8 cellular contexts compared by ENCODE assay signal in genomic region chr17:29590261-29590978, GRCh38. TPM values are rescaled to one million over a fixed set of nuclear protein-coding genes. Genes with fewer than 3 reads are reported as not detected.
A peak's percentile ranks its signal among the peaks of the same experiment; 100 is the strongest.
DNase-seq lines count a peak whose midpoint lies in the region; ATAC-seq and TF ChIP-seq lines count a peak whose summit lies in the region.

No MANE protein-coding gene starts in this region.

- DNase-seq in BE2C (no peak), HT1080 (ENCODE audit: low read depth) (peak; percentile 66), WTC11 (ENCODE audit: low spot score) (no peak), fibroblast of mammary gland (ENCODE audit: low read depth) (peak; percentile 78), inferior parietal cortex (ENCODE audit: extremely low spot score) (no peak), GM19238 (ENCODE audit: insufficient read length, low spot score) (no peak)
- DNase-seq in effector CD4-positive, alpha-beta T cell, result no peak

- peak overlapping the region; percentile 76 for H3K27ac ChIP-seq in parathyroid adenoma

- peak overlapping the region; percentile 67 for H3K4me2 ChIP-seq in parathyroid adenoma (ENCODE audit: low read length)

- H2AFZ ChIP-seq in parathyroid adenoma, result peak overlapping the region; percentile 99

- H3K4me1 Mint-ChIP-seq in WTC11, result peaks cover 50% of the 10 kb centered on the region

- H3K4me3 ChIP-seq in BE2C (ENCODE audit: low read depth, low read length) (peak overlapping the region; percentile 62), fibroblast of mammary gland (ENCODE audit: control insufficient read depth, low read depth, low read length) (peak overlapping the region; percentile 42), parathyroid adenoma (ENCODE audit: low read depth, low read length) (no peak overlapping the region)

- no peak overlapping the region for H3K27ac Mint-ChIP-seq in WTC11

- no peaks in the 10 kb centered on the region for H3K36me3 Mint-ChIP-seq in WTC11

- CTCF ChIA-PET in WTC11 (lab: Charles Lee), result interaction anchor here (0.5 to 4.7 kb wide), 15 partner anchors 10 to 466 kb away, joined by 3 to 272 read pairs (median 10); partner anchors contain the start of genes ABHD15, NUFIP2 and TP53I13

- peaks cover 14% of the 10 kb centered on the region for H3K4me1 ChIP-seq in BE2C
- H3K4me1 ChIP-seq in parathyroid adenoma, result peaks cover 36% of the 10 kb centered on the region

- H3K9me3 ChIP-seq in BE2C (no peaks in the 10 kb centered on the region), parathyroid adenoma (ENCODE audit: control insufficient read depth, low read length) (no peaks in the 10 kb centered on the region)

- H3K4me3 Mint-ChIP-seq in WTC11, result peak overlapping the region; percentile 87

- peaks cover 4% of the 10 kb centered on the region; the same call in 1 of the 2 replicates for H3K27me3 Mint-ChIP-seq in WTC11 (ENCODE audit: low read depth)

- ATAC-seq in WTC11, result no peak

- H3K27me3 ChIP-seq in BE2C (no peaks in the 10 kb centered on the region), parathyroid adenoma (ENCODE audit: control insufficient read depth, insufficient read depth, low read length) (no peaks in the 10 kb centered on the region)

- TF ChIP-seq CTCF in BE2C (IDR thresholded peaks at IDR 0.05; ENCODE audit: low read depth, low read length), result no peak
- no peak for TF ChIP-seq CTCF in WTC11 (IDR thresholded peaks at IDR 0.05)
- no peak for TF ChIP-seq CTCF in fibroblast of mammary gland (conservative IDR thresholded peaks at IDR 0.05; ENCODE audit: control insufficient read depth, insufficient read depth, low read depth, low read length)
- no peak for TF ChIP-seq CTCF in parathyroid adenoma (IDR thresholded peaks at IDR 0.05)

- H3K9me3 Mint-ChIP-seq in WTC11, result no peaks in the 10 kb centered on the region

- no peak overlapping the region for H3K9ac ChIP-seq in parathyroid adenoma

- peaks cover 25% of the 10 kb centered on the region for H3K79me2 ChIP-seq in parathyroid adenoma

- H3K36me3 ChIP-seq in BE2C (no peaks in the 10 kb centered on the region), parathyroid adenoma (ENCODE audit: control insufficient read depth, insufficient read depth, low read length) (no peaks in the 10 kb centered on the region)

- POLR2A ChIA-PET in WTC11 (lab: Charles Lee), result interaction anchor here (0.6 to 3.1 kb wide), 4 partner anchors 9 to 102 kb away, joined by 3 to 12 read pairs (median 8); no protein-coding TSS in a partner anchor

TF ChIP-seq in WTC11, 78 proteins besides CTCF, POLR2A, EP300 and RAD21:
- TF ChIP-seq FOXJ3 (CRISPR knock-in tag; IDR thresholded peaks at IDR 0.05; ENCODE audit: borderline replicate concordance), result no peak
- TF ChIP-seq, protein P1, sequence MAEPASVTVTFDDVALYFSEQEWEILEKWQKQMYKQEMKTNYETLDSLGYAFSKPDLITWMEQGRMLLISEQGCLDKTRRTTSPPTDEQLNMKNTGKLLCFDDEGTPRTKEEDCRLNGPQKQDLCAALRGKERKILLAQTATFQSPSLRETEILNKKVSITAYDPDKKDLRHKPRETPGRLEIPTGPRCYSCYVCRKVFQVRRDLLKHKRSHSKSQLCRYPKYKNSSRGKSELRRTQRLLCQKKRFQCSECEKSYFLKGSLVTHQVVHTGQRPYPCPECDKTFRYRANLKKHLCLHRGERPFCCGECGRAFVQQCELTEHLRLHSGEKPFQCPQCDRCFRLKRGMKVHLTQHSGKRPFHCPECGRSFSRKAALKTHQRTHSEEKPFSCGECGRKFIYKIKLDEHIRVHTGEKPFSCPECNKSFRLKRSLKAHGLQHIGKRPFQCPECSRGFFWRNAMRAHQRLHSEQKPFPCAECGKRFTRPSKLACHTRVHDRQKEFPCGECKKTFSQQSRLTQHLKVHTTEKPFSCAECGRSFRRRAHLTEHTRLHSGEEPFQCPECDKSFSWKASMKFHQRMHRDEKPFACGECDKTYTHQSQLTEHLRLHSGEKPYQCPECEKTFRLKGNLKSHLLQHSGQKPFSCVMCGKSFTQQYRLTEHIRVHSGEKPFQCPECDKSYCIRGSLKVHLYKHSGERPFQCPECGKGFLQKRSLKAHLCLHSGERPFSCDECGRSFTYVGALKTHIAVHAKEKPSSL (CRISPR knock-in tag; conservative IDR thresholded peaks at IDR 0.05), result no peak
- TF ChIP-seq ATF1 (CRISPR knock-in tag; IDR thresholded peaks at IDR 0.05), result no peak
- TF ChIP-seq ZNF396 (CRISPR knock-in tag; IDR thresholded peaks at IDR 0.05; ENCODE audit: borderline replicate concordance), result no peak
- TF ChIP-seq ATF3 (CRISPR knock-in tag; conservative IDR thresholded peaks at IDR 0.05), result no peak
- 0 out of 2 replicates have a peak, but pooled peaks have one; percentile 7 for TF ChIP-seq ZBTB43 (CRISPR knock-in tag; IDR thresholded peaks at IDR 0.05)
- no peak for TF ChIP-seq CBFB (CRISPR knock-in tag; IDR thresholded peaks at IDR 0.05; ENCODE audit: low read depth)

RNA-seq across cellular contexts. Expression of gene GIT1, which starts 1.0 kb away (rescaled TPM):
- polyA plus RNA-seq in BE2C (2012; ENCODE audit: insufficient read depth, insufficient read length, low read depth), result 48.9 TPM
- total RNA-seq in HT1080 (2014; rRNA removed; shearing (Covaris generic)), result 76.4 and 97.4 TPM in 2 replicates
- polyA plus RNA-seq in HT1080 (2015; cell fraction: cytosol; rRNA removed), result 73.3 and 78.8 TPM in 2 replicates
- 74.6 and 87.3 TPM in 2 replicates for polyA plus RNA-seq in HT1080 (2015; cell fraction: nucleus; rRNA removed)
- 43.9 to 66.9 TPM (median 45.0 TPM) in 3 replicates for total RNA-seq in WTC11 (2021)

RNA-seq across cellular contexts. Expression of gene ANKRD13B, which starts 2.5 kb away (rescaled TPM):
- polyA plus RNA-seq in BE2C (2012; ENCODE audit: insufficient read depth, insufficient read length, low read depth), result 84.2 TPM
- total RNA-seq in HT1080 (2014; rRNA removed; shearing (Covaris generic)), result 14.2 and 17.9 TPM in 2 replicates
- polyA plus RNA-seq in HT1080 (2015; cell fraction: cytosol; rRNA removed), result 8.9 and 9.9 TPM in 2 replicates
- polyA plus RNA-seq in HT1080 (2015; cell fraction: nucleus; rRNA removed), result 40.1 and 44.1 TPM in 2 replicates
- total RNA-seq in WTC11 (2021), result 29.8 to 45.5 TPM (median 32.2 TPM) in 3 replicates

RNA-seq across cellular contexts. Expression of gene TP53I13, which starts 21.9 kb away (rescaled TPM):
- polyA plus RNA-seq in BE2C (2012; ENCODE audit: insufficient read depth, insufficient read length, low read depth), result 11.0 TPM
- total RNA-seq in HT1080 (2014; rRNA removed; shearing (Covaris generic)), result 21.9 and 26.1 TPM in 2 replicates
- polyA plus RNA-seq in HT1080 (2015; cell fraction: cytosol; rRNA removed), result 19.4 and 24.8 TPM in 2 replicates
- 58.2 and 59.8 TPM in 2 replicates for polyA plus RNA-seq in HT1080 (2015; cell fraction: nucleus; rRNA removed)
- total RNA-seq in WTC11 (2021), result 33.1 to 41.9 TPM (median 36.7 TPM) in 3 replicates

RNA-seq across cellular contexts. Expression of gene ABHD15, which starts 23.6 kb away (rescaled TPM):
- 0.12 TPM for polyA plus RNA-seq in BE2C (2012; ENCODE audit: insufficient read depth, insufficient read length, low read depth)
- 6.3 and 6.4 TPM in 2 replicates for total RNA-seq in HT1080 (2014; rRNA removed; shearing (Covaris generic))
- polyA plus RNA-seq in HT1080 (2015; cell fraction: cytosol; rRNA removed), result 5.8 and 6.0 TPM in 2 replicates
- polyA plus RNA-seq in HT1080 (2015; cell fraction: nucleus; rRNA removed), result 4.7 and 5.3 TPM in 2 replicates
- total RNA-seq in WTC11 (2021), result 2.6 to 3.3 TPM (median 2.8 TPM) in 3 replicates

RNA-seq across cellular contexts. Expression of gene CORO6, which starts 32.3 kb away (rescaled TPM):
- polyA plus RNA-seq in BE2C (2012; ENCODE audit: insufficient read depth, insufficient read length, low read depth), result 7.5 TPM
- total RNA-seq in HT1080 (2014; rRNA removed; shearing (Covaris generic)), result 1.4 and 2.4 TPM in 2 replicates
- 0.23 and 0.73 TPM in 2 replicates for polyA plus RNA-seq in HT1080 (2015; cell fraction: cytosol; rRNA removed)
- polyA plus RNA-seq in HT1080 (2015; cell fraction: nucleus; rRNA removed), result 20.9 and 23.8 TPM in 2 replicates
- total RNA-seq in WTC11 (2021), result 6.4 to 8.9 TPM (median 7.5 TPM) in 3 replicates

Comparison
In these comparisons a context has a peak if more than half of its experiments do, and no peak if none do; other contexts are left out.
1. DNase-seq: peak in HT1080 (single experiment) and fibroblast of mammary gland (single experiment); none in BE2C (single experiment), WTC11 (single experiment), inferior parietal cortex (single experiment), GM19238 (single experiment) and effector CD4-positive, alpha-beta T cell (single experiment).